ENCODE assay signal across 8 cellular contexts in genomic region chr10:77636967-77637473, GRCh38. TPM values are rescaled to one million over a fixed set of nuclear protein-coding genes. Genes with fewer than 3 reads are reported as not detected.
DNase-seq lines count a peak whose midpoint lies in the region; ATAC-seq, FAIRE-seq and TF ChIP-seq lines count a peak whose summit lies in the region.

No MANE protein-coding gene starts in this region.

- no peak overlapping the region for H3K4me3 Mint-ChIP-seq in activated T-helper 1 cell treated with anti-CD3 and anti-CD28 coated beads, Interleukin-12 subunit alpha, Interleukin-12 subunit beta, Interleukin-2, Interleukin-4 antibody, amounts not matched to agents 30 ng/mL and 10 ng/mL and 1 ng/mL, durations not matched to agents 14 hours and 24 hours and 36 hours

- peaks cover 39% of the 10 kb centered on the region for H3K27me3 Mint-ChIP-seq in activated T-helper 1 cell treated with anti-CD3 and anti-CD28 coated beads, Interleukin-12 subunit alpha, Interleukin-12 subunit beta, Interleukin-2, Interleukin-4 antibody, amounts not matched to agents 30 ng/mL and 10 ng/mL and 1 ng/mL, durations not matched to agents 14 hours and 24 hours and 36 hours (ENCODE audit: insufficient read depth)

- H3K9me3 ChIP-seq in HUES48 (ENCODE audit: control insufficient read depth, insufficient read depth, low read length) (no peaks in the 10 kb centered on the region), colonic mucosa (no peaks in the 10 kb centered on the region), mucosa of stomach (ENCODE audit: control insufficient read depth, low read length) (no peaks in the 10 kb centered on the region)

- POLR2A ChIA-PET in AG04449 (lab: Yijun Ruan, JAX): interaction anchor here (0.6 to 2.1 kb wide), 4 partner anchors 106 to 244 kb away, joined by 3 to 4 read pairs (median 4); no protein-coding TSS in a partner anchor

- no peak for FAIRE-seq in RCC 7860 (lab: Jason Lieb, UNC)

- H3K4me1 ChIP-seq in HUES48 (ENCODE audit: control insufficient read depth, insufficient read depth, low read length) (peaks cover 19% of the 10 kb centered on the region), colonic mucosa (no peaks in the 10 kb centered on the region), mucosa of stomach (ENCODE audit: control insufficient read depth, insufficient read depth, low read length) (no peaks in the 10 kb centered on the region)

- H3K27me3 ChIP-seq in HUES48 (ENCODE audit: control insufficient read depth, insufficient read depth, low read length): peaks cover 75% of the 10 kb centered on the region
- peaks cover 35% of the 10 kb centered on the region for H3K27me3 ChIP-seq in colonic mucosa
- H3K27me3 ChIP-seq in mucosa of stomach (ENCODE audit: control insufficient read depth, insufficient read depth, low read length): peaks cover 60% of the 10 kb centered on the region

- H3K4me1 Mint-ChIP-seq in activated T-helper 1 cell treated with anti-CD3 and anti-CD28 coated beads, Interleukin-12 subunit alpha, Interleukin-12 subunit beta, Interleukin-2, Interleukin-4 antibody, amounts not matched to agents 30 ng/mL and 10 ng/mL and 1 ng/mL, durations not matched to agents 14 hours and 24 hours and 36 hours (ENCODE audit: low read depth): no peaks in the 10 kb centered on the region

- DNase-seq in AG04449 (ENCODE audit: low read depth, low spot score): no peak
- DNase-seq in colonic mucosa: no peak
- no peak for DNase-seq in activated T-helper 1 cell treated with anti-CD3 and anti-CD28 coated beads, Interleukin-12 subunit alpha, Interleukin-12 subunit beta, Interleukin-2, Interleukin-4 antibody, amounts not matched to agents 30 ng/mL and 10 ng/mL and 1 ng/mL, durations not matched to agents 14 hours and 24 hours and 36 hours (ENCODE audit: low spot score)
- no peak for DNase-seq in RCC 7860 (ENCODE audit: low spot score)
- no peak for DNase-seq in NCI-H2196 (lab: John Stamatoyannopoulos, UW; ENCODE audit: unreplicated experiment)

- TF ChIP-seq CTCF in AG04449 (IDR thresholded peaks at IDR 0.05; ENCODE audit: insufficient read depth, low read length, missing control alignments) (no peak), colonic mucosa (IDR thresholded peaks at IDR 0.05) (no peak)

- no peaks in the 10 kb centered on the region for H3K36me3 Mint-ChIP-seq in activated T-helper 1 cell treated with anti-CD3 and anti-CD28 coated beads, Interleukin-12 subunit alpha, Interleukin-12 subunit beta, Interleukin-2, Interleukin-4 antibody, amounts not matched to agents 30 ng/mL and 10 ng/mL and 1 ng/mL, durations not matched to agents 14 hours and 24 hours and 36 hours (ENCODE audit: low read depth)

- CTCF ChIA-PET in AG04449 (lab: Yijun Ruan, JAX): interaction anchor here (0.8 to 20.9 kb wide), 11 partner anchors 7 to 469 kb away, joined by 3 to 556 read pairs (median 3); no protein-coding TSS in a partner anchor

- intact Hi-C loops in colonic mucosa (cut with DNase I): no loop called here
- intact Hi-C loops in activated T-helper 1 cell treated with anti-CD3 and anti-CD28 coated beads, Interleukin-12 subunit alpha, Interleukin-12 subunit beta, Interleukin-2, Interleukin-4 antibody, amounts not matched to agents 30 ng/mL and 10 ng/mL and 1 ng/mL, durations not matched to agents 14 hours and 24 hours and 36 hours (cut with micrococcal nuclease): no loop called here

- H3K27ac ChIP-seq in HUES48 (ENCODE audit: low read depth, low read length) (no peak overlapping the region), colonic mucosa (peak overlapping the region; percentile 17)

- no peak overlapping the region for H3K27ac Mint-ChIP-seq in activated T-helper 1 cell treated with anti-CD3 and anti-CD28 coated beads, Interleukin-12 subunit alpha, Interleukin-12 subunit beta, Interleukin-2, Interleukin-4 antibody, amounts not matched to agents 30 ng/mL and 10 ng/mL and 1 ng/mL, durations not matched to agents 14 hours and 24 hours and 36 hours

- H3K36me3 ChIP-seq in HUES48 (ENCODE audit: control insufficient read depth, insufficient read depth, low read length) (no peaks in the 10 kb centered on the region), colonic mucosa (no peaks in the 10 kb centered on the region), mucosa of stomach (ENCODE audit: control insufficient read depth, insufficient read depth, low read length) (no peaks in the 10 kb centered on the region)

- H3K9ac ChIP-seq in HUES48 (ENCODE audit: low read depth, low read length) (no peak overlapping the region), colonic mucosa (ENCODE audit: low read depth in 2 of 2, low read length in 2 of 2) (peak overlapping the region; percentile 50 to 59), mucosa of stomach (ENCODE audit: low read length) (peak overlapping the region; percentile 50)

- H3K4me3 ChIP-seq in AG04449 (ENCODE audit: low read depth, low read length): peak overlapping the region; percentile 89
- H3K4me3 ChIP-seq in HUES48 (ENCODE audit: low read depth, low read length): peak overlapping the region; percentile 82
- H3K4me3 ChIP-seq in colonic mucosa: peak overlapping the region; percentile 50
- H3K4me3 ChIP-seq in mucosa of stomach (ENCODE audit: low read length): no peak overlapping the region

- no peak for ATAC-seq in HG02885 (IDR thresholded peaks at IDR 0.05; ENCODE audit: poor library complexity, unreplicated experiment)

- H3K9me3 Mint-ChIP-seq in activated T-helper 1 cell treated with anti-CD3 and anti-CD28 coated beads, Interleukin-12 subunit alpha, Interleukin-12 subunit beta, Interleukin-2, Interleukin-4 antibody, amounts not matched to agents 30 ng/mL and 10 ng/mL and 1 ng/mL, durations not matched to agents 14 hours and 24 hours and 36 hours: no peaks in the 10 kb centered on the region

RNA-seq across cellular contexts. Expression of gene KCNMA1, which starts 0.6 kb away (rescaled TPM):
- total RNA-seq in colonic mucosa: 10 to 100 TPM; 23.2 to 44.5 TPM
- not detected in 2 replicates for total RNA-seq in activated T-helper 1 cell treated with anti-CD3 and anti-CD28 coated beads, Interleukin-12 subunit alpha, Interleukin-12 subunit beta, Interleukin-2, Interleukin-4 antibody, amounts not matched to agents 30 ng/mL and 10 ng/mL and 1 ng/mL, durations not matched to agents 14 hours and 24 hours and 36 hours

Comparison
In these comparisons a context has a peak if more than half of its experiments do, and no peak if none do; other contexts are left out.
1. RNA of gene KCNMA1, which starts 0.6 kb away (total RNA-seq): 23.2 to 44.5 TPM in colonic mucosa; not detected in activated T-helper 1 cell treated with anti-CD3 and anti-CD28 coated beads, Interleukin-12 subunit alpha, Interleukin-12 subunit beta, Interleukin-2, Interleukin-4 antibody, amounts not matched to agents 30 ng/mL and 10 ng/mL and 1 ng/mL, durations not matched to agents 14 hours and 24 hours and 36 hours; every median in the first group is over 10 times any median in the second.